In the genomic region with DNA sequence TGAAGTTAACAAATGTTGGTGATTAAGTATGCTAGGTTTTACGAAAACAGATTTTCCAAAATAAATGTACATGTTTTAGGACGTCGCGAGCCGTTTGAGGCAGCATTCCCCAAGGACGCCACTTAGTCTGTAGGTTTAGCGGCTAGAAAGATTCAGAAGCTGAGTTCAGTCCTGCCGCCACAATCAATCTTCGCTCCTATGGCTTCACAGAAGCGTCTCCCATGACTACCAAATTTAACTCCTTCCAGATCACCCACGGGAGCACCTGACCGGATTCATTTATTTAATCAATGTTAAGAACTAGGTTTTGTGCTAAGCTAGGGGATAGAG, we compare ENCODE assay signal across 1 cellular context.
TF ChIP-seq lines count a peak whose summit lies in the region.

No MANE protein-coding gene starts in this region.

TF ChIP-seq in IMR-90, 13 proteins besides CTCF, POLR2A, EP300 and RAD21 (continued from another document):
- TF ChIP-seq, protein P1, sequence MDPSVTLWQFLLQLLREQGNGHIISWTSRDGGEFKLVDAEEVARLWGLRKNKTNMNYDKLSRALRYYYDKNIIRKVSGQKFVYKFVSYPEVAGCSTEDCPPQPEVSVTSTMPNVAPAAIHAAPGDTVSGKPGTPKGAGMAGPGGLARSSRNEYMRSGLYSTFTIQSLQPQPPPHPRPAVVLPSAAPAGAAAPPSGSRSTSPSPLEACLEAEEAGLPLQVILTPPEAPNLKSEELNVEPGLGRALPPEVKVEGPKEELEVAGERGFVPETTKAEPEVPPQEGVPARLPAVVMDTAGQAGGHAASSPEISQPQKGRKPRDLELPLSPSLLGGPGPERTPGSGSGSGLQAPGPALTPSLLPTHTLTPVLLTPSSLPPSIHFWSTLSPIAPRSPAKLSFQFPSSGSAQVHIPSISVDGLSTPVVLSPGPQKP (IDR thresholded peaks at IDR 0.05; ENCODE audit: borderline replicate concordance, low read depth, low read length) = no peak
- no peak for TF ChIP-seq CHD1 (IDR thresholded peaks at IDR 0.05; ENCODE audit: low read depth, low read length)
TF ChIP-seq in IMR-90: peak in this region for 0.
